ENCODE assay signal across 21 cellular contexts in the genomic region with DNA sequence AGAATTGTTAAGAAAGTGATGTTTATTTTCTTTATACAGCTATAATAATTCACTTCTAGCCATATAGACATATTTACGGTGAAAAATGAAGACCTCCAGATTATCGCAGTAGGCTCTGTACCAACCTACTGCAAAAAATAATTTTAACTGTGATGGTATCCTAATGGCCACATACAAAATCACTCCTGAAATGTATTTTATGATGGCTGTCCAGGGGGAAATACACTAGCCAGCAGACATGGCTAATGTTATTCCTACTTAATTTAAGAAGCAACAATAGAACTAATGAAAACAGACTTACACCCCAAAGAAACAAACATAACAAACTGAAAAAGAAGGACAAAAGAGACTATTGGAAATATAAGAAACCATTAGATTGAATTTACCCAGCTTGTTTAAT. TPM values are rescaled to one million over a fixed set of nuclear protein-coding genes. Genes with fewer than 3 reads are reported as not detected.
"Had no signal": no experiment of that assay in that cellular context is flagged by ENCODE, and none has a peak within 500 bp of the region (broad histone marks: within the 10 kb centered on the region; RNA-seq: fewer than 3 reads in every experiment).

No MANE protein-coding gene starts in this region.

- H3K4me3 Mint-ChIP-seq: dendritic cell treated with granulocyte-macrophage colony-stimulating factor and Interleukin-4, amounts not matched to agents 40 ng/mL and 50 ng/mL, for 4 days; endodermal cell; memory B cell; mesothelial cell of epicardium; natural killer cell had no signal

- ATAC-seq: gastrocnemius medialis, left cardiac atrium, lower lobe of right lung, natural killer cell, right cardiac atrium had no signal

- DNase-seq: endodermal cell; gastrocnemius medialis; glutamatergic neuron; immature natural killer cell; kidney; left cardiac atrium; left ventricle myocardium inferior; lower lobe of right lung; natural killer cell; posterior cingulate gyrus; right cardiac atrium; small intestine; stimulated activated CD4-positive, alpha-beta T cell treated with anti-CD3 and anti-CD28 coated beads, Interleukin-12 subunit alpha, Interleukin-12 subunit beta, amount 100 ng/mL, for 4 hours; stimulated activated CD4-positive, alpha-beta T cell treated with anti-CD3 and anti-CD28 coated beads, Interleukin-2, amount 100 ng/mL, for 48 hours; stimulated activated naive CD4-positive, alpha-beta T cell treated with Interleukin-2 at 50 U/mL for 16 hours; uterus had no signal

- H3K27ac Mint-ChIP-seq: dendritic cell treated with granulocyte-macrophage colony-stimulating factor and Interleukin-4, amounts not matched to agents 40 ng/mL and 50 ng/mL, for 4 days; endodermal cell; immature natural killer cell; memory B cell; mesothelial cell of epicardium; natural killer cell had no signal

- H3K4me3 ChIP-seq: left ventricle myocardium inferior, lower lobe of right lung, uterus had no signal

- H3K36me3 ChIP-seq: gastrocnemius medialis, left ventricle myocardium inferior, lower lobe of right lung, uterus had no signal

- H3K36me3 Mint-ChIP-seq: mesothelial cell of epicardium had no signal

- H3K27ac ChIP-seq: gastrocnemius medialis, left ventricle myocardium inferior, lower lobe of right lung, uterus had no signal

- H3K9me3 Mint-ChIP-seq: dendritic cell treated with granulocyte-macrophage colony-stimulating factor and Interleukin-4, amounts not matched to agents 40 ng/mL and 50 ng/mL, for 4 days; endodermal cell; memory B cell; mesothelial cell of epicardium had no signal

- H3K9me3 ChIP-seq: gastrocnemius medialis, left ventricle myocardium inferior, lower lobe of right lung, uterus had no signal

- FAIRE-seq: kidney, small intestine had no signal

RNA-seq across cellular contexts. Expression of gene NKX6-1, which starts 4.6 kb away (rescaled TPM):
- total RNA-seq: endodermal cell, fibroblast of villous mesenchyme, gastrocnemius medialis, left cardiac atrium, left ventricle myocardium inferior, lower lobe of right lung, mesothelial cell of epicardium, mucosa of gallbladder, natural killer cell, right cardiac atrium, uterus had no signal
- polyA plus RNA-seq: immature natural killer cell, right cardiac atrium, small intestine had no signal
